Comparison of ENCODE assay signal across 8 cellular contexts in the genomic region with DNA sequence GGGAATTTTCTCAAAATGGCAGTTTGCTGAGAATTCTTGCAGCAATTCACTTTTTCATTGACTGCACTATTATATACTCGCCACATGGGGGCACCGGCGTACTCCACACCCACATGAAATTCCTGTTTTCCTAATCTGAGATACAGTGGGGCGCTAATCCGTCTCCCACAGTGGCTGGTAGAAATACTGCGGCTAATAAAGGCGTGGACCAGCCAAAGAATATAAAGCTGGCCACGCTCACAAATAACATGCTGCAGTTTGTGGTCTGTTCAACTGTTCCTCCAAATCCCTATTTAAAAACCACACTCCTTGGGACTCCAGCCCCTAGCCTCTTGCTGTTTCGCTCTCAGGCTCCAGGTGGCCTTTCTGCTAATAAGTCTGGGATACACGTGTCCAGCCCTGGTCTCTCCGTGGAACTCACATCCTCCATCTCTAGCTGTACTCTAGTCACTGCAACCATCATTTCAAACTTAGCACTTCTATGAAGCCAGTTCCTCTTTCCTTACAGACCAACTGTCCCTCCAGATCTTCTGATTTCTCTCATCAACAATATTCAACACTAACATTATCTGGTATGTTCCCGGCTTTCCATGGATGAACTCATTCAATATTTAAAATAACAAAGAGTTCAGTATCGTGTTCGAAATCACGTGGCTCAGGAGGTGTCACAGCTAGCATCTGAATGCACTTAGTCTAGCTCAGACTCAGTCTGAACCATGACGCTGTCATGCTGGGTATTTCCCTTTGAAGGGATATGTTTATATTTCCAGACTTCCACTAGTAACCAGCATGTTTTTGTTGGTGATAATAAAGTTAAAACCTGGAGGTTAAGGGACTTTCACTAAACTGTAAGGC. TPM values are rescaled to one million over a fixed set of nuclear protein-coding genes. Genes with fewer than 3 reads are reported as not detected.
DNase-seq lines count a peak whose midpoint lies in the region; ATAC-seq and TF ChIP-seq lines count a peak whose summit lies in the region.

No MANE protein-coding gene starts in this region.

- peaks cover 15% of the 10 kb centered on the region for H3K4me1 Mint-ChIP-seq in MCF 10A (ENCODE audit: insufficient read depth, unreplicated experiment)

- CTCF ChIA-PET in MCF 10A (lab: Yijun Ruan, JAX): interaction anchor here (0.6 to 5.9 kb wide), 57 partner anchors 10 to 1325 kb away, joined by 3 to 66 read pairs (median 4); partner anchors contain the start of genes SIAE, SPA17 and TBRG1

- TF ChIP-seq CTCF in MCF 10A (IDR thresholded peaks at IDR 0.05; ENCODE audit: unreplicated experiment): peak; percentile 79

- no peaks in the 10 kb centered on the region for H3K27me3 Mint-ChIP-seq in MCF 10A (ENCODE audit: insufficient read depth, unreplicated experiment)

- POLR2A ChIA-PET in MCF 10A (lab: Yijun Ruan, JAX): interaction anchor here (0.6 to 2.3 kb wide), 3 partner anchors 7 to 154 kb away, joined by 3 to 7 read pairs (median 3); no protein-coding TSS in a partner anchor

- H3K27ac Mint-ChIP-seq in MCF 10A (ENCODE audit: low read depth, unreplicated experiment): no peak overlapping the region

- no TSS peak for BruUV-seq in MCF 10A (replicated peaks; lab: Mats Ljungman, UMichigan)

- H3K9me3 Mint-ChIP-seq in MCF 10A (ENCODE audit: unreplicated experiment): peaks cover 7% of the 10 kb centered on the region

- peaks cover under 1% of the 10 kb centered on the region for H3K36me3 Mint-ChIP-seq in MCF 10A (ENCODE audit: insufficient read depth, unreplicated experiment)

- DNase-seq in DMS79 (lab: John Stamatoyannopoulos, UW) (peak; percentile 57), Kasumi-1 (lab: John Stamatoyannopoulos, UW) (peak; percentile 72 to 84), RPMI8226 (peak; percentile 20), MCF 10A (ENCODE audit: unreplicated experiment) (peak; percentile 72), iris pigment epithelial cell (ENCODE audit: low read depth) (peak; percentile 80)
- DNase-seq in stimulated activated CD4-positive, alpha-beta T cell treated with anti-CD3 and anti-CD28 coated beads, Interleukin-1b, Interleukin-23, amount 100 ng/mL, for 4 hours (ENCODE audit: low read depth in 2 of 2): peak; percentile 5 to 9

- intact Hi-C loops in MCF 10A (cut with micrococcal nuclease): loop anchor here (1.0 kb wide), 3 partner anchors 119 to 223 kb away; no protein-coding TSS in a partner anchor

- peak; percentile 60 for ATAC-seq in GM21367 (IDR thresholded peaks at IDR 0.05; ENCODE audit: unreplicated experiment)
- ATAC-seq in HG02970 (IDR thresholded peaks at IDR 0.05; ENCODE audit: low FRiP score, unreplicated experiment): no peak

- H3K4me3 Mint-ChIP-seq in MCF 10A (ENCODE audit: unreplicated experiment): no peak overlapping the region

RNA-seq across cellular contexts. Expression of gene TBRG1, which starts 22.0 kb away (rescaled TPM):
- 46.9 and 54.0 TPM in 2 replicates for total RNA-seq in MCF 10A (2022)

RNA-seq across cellular contexts. Expression of gene SIAE, which starts 28.9 kb away (rescaled TPM):
- total RNA-seq in MCF 10A (2022): 20.7 and 21.7 TPM in 2 replicates

RNA-seq across cellular contexts. Expression of gene SPA17, which starts 29.1 kb away (rescaled TPM):
- total RNA-seq in MCF 10A (2022): 12.0 and 18.1 TPM in 2 replicates

RNA-seq across cellular contexts. Expression of gene PANX3, which starts 33.4 kb away (rescaled TPM):
- not detected in 2 replicates for total RNA-seq in MCF 10A (2022)

Comparison
In these comparisons a context has a peak if more than half of its experiments do, and no peak if none do; other contexts are left out.
1. DNase-seq: peak in every context shown above with its lines; median percentile 80 in iris pigment epithelial cell; 78 in Kasumi-1; 72 in MCF 10A; 57 in DMS79; 20 in RPMI8226; 7 in stimulated activated CD4-positive, alpha-beta T cell treated with anti-CD3 and anti-CD28 coated beads, Interleukin-1b, Interleukin-23, amount 100 ng/mL, for 4 hours.